Comparison of ENCODE assay signal across 1 cellular context in genomic region chr1:179003474-179004066, GRCh38.
TF ChIP-seq lines count a peak whose summit lies in the region.

No MANE protein-coding gene starts in this region.

TF ChIP-seq in K562, 482 proteins besides CTCF, POLR2A, EP300 and RAD21 (continued from another document):
- 0 out of 2 replicates have a peak, but pooled peaks have one; percentile 11 for TF ChIP-seq SPI1 (IDR thresholded peaks at IDR 0.05; ENCODE audit: borderline replicate concordance, low read depth, low read length)
